6 cellular contexts compared by ENCODE assay signal in genomic region chr13:44504146-44504545, GRCh38.
"Had no signal": no experiment of that assay in that cellular context is flagged by ENCODE, and none has a peak within 500 bp of the region (broad histone marks: within the 10 kb centered on the region; RNA-seq: fewer than 3 reads in every experiment).

No MANE protein-coding gene starts in this region.

- DNase-seq: H9, HCEC 1CT, IMR-90, KG1 had no signal

- H3K4me3 ChIP-seq: GM23338, K562 had no signal

- ATAC-seq: GM23338, K562 had no signal
